Comparison of ENCODE assay signal across 9 cellular contexts in the genomic region with DNA sequence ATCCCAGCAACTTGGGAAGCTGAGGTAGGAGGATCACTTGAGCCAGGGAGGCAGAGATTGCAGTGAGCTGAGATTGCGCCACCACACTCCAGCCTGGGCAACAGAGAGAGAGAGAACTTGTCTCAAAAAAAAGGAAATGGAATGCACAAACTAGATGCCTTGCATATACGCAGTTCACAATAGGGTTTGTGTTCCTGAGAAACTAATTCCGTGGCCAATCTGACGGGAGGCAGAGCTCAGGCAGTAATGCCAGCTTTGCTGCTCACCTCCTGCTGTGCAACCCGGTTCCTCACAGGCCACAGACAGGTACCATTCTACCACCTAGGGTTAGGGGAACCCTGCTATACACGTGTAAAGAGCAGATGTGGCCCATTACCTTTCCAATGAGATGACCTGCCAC. TPM values are rescaled to one million over a fixed set of nuclear protein-coding genes. Genes with fewer than 3 reads are reported as not detected.
A peak's percentile ranks its signal among the peaks of the same experiment; 100 is the strongest.
DNase-seq lines count a peak whose midpoint lies in the region; ATAC-seq lines count a peak whose summit lies in the region.
"Had no signal": no experiment of that assay in that cellular context is flagged by ENCODE, and none has a peak within 500 bp of the region (broad histone marks: within the 10 kb centered on the region; RNA-seq: fewer than 3 reads in every experiment).

No MANE protein-coding gene starts in this region.

- peak; percentile 8 to 60 for DNase-seq in AML-193 (lab: John Stamatoyannopoulos, UW)
- peak; percentile 76 for DNase-seq in amniotic epithelial cell (ENCODE audit: low read depth)
- DNase-seq in posterior vena cava (ENCODE audit: low spot score), result no peak
- DNase-seq in DMS153 treated with DMSO at 0.1 percent for 48 hours (lab: John Stamatoyannopoulos, UW; ENCODE audit: unreplicated experiment), result no peak
- DNase-seq: anterior cingulate cortex had no signal

- H3K36me3 ChIP-seq in HUES6 (ENCODE audit: control insufficient read depth, insufficient read depth, low read length) (peaks cover 18% of the 10 kb centered on the region), muscle layer of duodenum (ENCODE audit: control insufficient read depth in 1 of 2, insufficient read depth in 2 of 2, low read length in 2 of 2) (peaks cover 7 to 9% of the 10 kb centered on the region in 2 donors)

- peaks cover 6% of the 10 kb centered on the region for H3K4me1 ChIP-seq in HUES6 (ENCODE audit: control insufficient read depth, insufficient read depth, low read length)
- peaks cover 6 to 23% of the 10 kb centered on the region in 2 donors for H3K4me1 ChIP-seq in muscle layer of duodenum (ENCODE audit: control insufficient read depth in 1 of 2, insufficient read depth in 2 of 2, low read length in 2 of 2)

- H3K9me3 ChIP-seq in HUES6 (ENCODE audit: control insufficient read depth, insufficient read depth, low read depth, low read length) (no peaks in the 10 kb centered on the region), muscle layer of duodenum (ENCODE audit: control insufficient read depth in 1 of 2, low read length in 2 of 2) (no peaks in the 10 kb centered on the region)

- H3K27me3 ChIP-seq in HUES6 (ENCODE audit: control insufficient read depth, insufficient read depth, low read length) (no peaks in the 10 kb centered on the region), muscle layer of duodenum (ENCODE audit: low read depth, low read length) (no peaks in the 10 kb centered on the region)

- intact Hi-C loops in posterior vena cava (cut with DNase I), result loop anchor here in 1 of 2 donors (5.0 kb wide), 1 partner anchor 1678 kb away; a partner anchor contains a TSS

- H3K27ac ChIP-seq in HUES6 (ENCODE audit: low read depth, low read length), result no peak overlapping the region
- no peak overlapping the region for H3K27ac ChIP-seq in muscle layer of duodenum (ENCODE audit: low read length)

- no peak for ATAC-seq in HG02840 (IDR thresholded peaks at IDR 0.05; ENCODE audit: low FRiP score, unreplicated experiment)
- no peak for ATAC-seq in GM21390 (IDR thresholded peaks at IDR 0.05; ENCODE audit: unreplicated experiment)

- peak overlapping the region; percentile 95 for H3K4me3 ChIP-seq in HUES6 (ENCODE audit: low read depth, low read length)
- peak overlapping the region; percentile 95 to 96 for H3K4me3 ChIP-seq in muscle layer of duodenum (ENCODE audit: low read depth in 1 of 2, low read length in 2 of 2)

- peak overlapping the region; percentile 24 for H3K9ac ChIP-seq in HUES6 (ENCODE audit: low read length)

RNA-seq across cellular contexts. Expression of a gene that starts 1.4 kb away (rescaled TPM):
- 10 to 100 TPM; 15.9 to 19.8 TPM for total RNA-seq in posterior vena cava

RNA-seq across cellular contexts. Expression of a gene that starts 43.6 kb away (rescaled TPM):
- 10 to 100 TPM; 40.1 to 44.7 TPM for total RNA-seq in posterior vena cava

Comparison
In these comparisons a context has a peak if more than half of its experiments do, and no peak if none do; other contexts are left out.
1. DNase-seq: peak in AML-193 (2 of 2) and amniotic epithelial cell (single experiment); none in posterior vena cava (single experiment) and DMS153 treated with DMSO at 0.1 percent for 48 hours (single experiment).